1 cellular context compared by ENCODE assay signal in genomic region chr6:30489081-30490030, GRCh38.
TF ChIP-seq lines count a peak whose summit lies in the region.

Gene HLA-E, plus strand, starts transcription at chr6:30489509. Its CDS starts 23 bp downstream, at chr6:30489532.

TF ChIP-seq in K562, 482 proteins besides CTCF, POLR2A, EP300 and RAD21 (continued from another document and continues in another):
- no peak for TF ChIP-seq ZKSCAN1 (IDR thresholded peaks at IDR 0.05; ENCODE audit: low read depth, low read length)
- 0 out of 2 replicates have a peak, but pooled peaks have one; percentile 23 for TF ChIP-seq CBX5 (IDR thresholded peaks at IDR 0.05; ENCODE audit: borderline replicate concordance, low read depth)
- TF ChIP-seq POLR3A (IDR thresholded peaks at IDR 0.05; ENCODE audit: borderline replicate concordance, extremely low read depth, insufficient read depth, insufficient read length): peak; percentile 43
- TF ChIP-seq IRF9 (tag; IDR thresholded peaks at IDR 0.05): peak; percentile 49; the same call in 1 of the 2 replicates
- no peak for TF ChIP-seq ATF2 (CRISPR knock-in tag; IDR thresholded peaks at IDR 0.05)
- TF ChIP-seq KLF16 (IDR thresholded peaks at IDR 0.05): no peak
- no peak for TF ChIP-seq GATA2 (CRISPR knock-in tag; IDR thresholded peaks at IDR 0.05)
- no peak for TF ChIP-seq RBM17 (IDR thresholded peaks at IDR 0.05; ENCODE audit: borderline replicate concordance, low read depth, low read length)
- TF ChIP-seq SRSF9 (IDR thresholded peaks at IDR 0.05; ENCODE audit: borderline replicate concordance, low read depth, low read length): no peak
- TF ChIP-seq SREBF1 (IDR thresholded peaks at IDR 0.05; ENCODE audit: borderline replicate concordance, low read depth, low read length): no peak
- peak in 1 of 2 experiments; percentile 40; a peak in 1 of 4 replicates for TF ChIP-seq MNT (conservative IDR thresholded peaks at IDR 0.05)
- TF ChIP-seq ZNF212 (CRISPR knock-in tag; IDR thresholded peaks at IDR 0.05): no peak
- peak; percentile 89 for TF ChIP-seq BHLHE40 (IDR thresholded peaks at IDR 0.05; ENCODE audit: low read length)
- no peak for TF ChIP-seq KAT8 (IDR thresholded peaks at IDR 0.05; ENCODE audit: low read depth)
- no peak for TF ChIP-seq TFE3 (CRISPR knock-in tag; IDR thresholded peaks at IDR 0.05)
- TF ChIP-seq TAF9B (IDR thresholded peaks at IDR 0.05; ENCODE audit: partially characterized antibody): no peak
- no peak for TF ChIP-seq JUNB (CRISPR knock-in tag; conservative IDR thresholded peaks at IDR 0.05)
- TF ChIP-seq ZNF655 (CRISPR knock-in tag; IDR thresholded peaks at IDR 0.05): no peak
- TF ChIP-seq SPI1 (IDR thresholded peaks at IDR 0.05; ENCODE audit: borderline replicate concordance, low read depth, low read length): peak; percentile 57; the same call in 1 of the 2 replicates
- TF ChIP-seq ZNF766 (CRISPR knock-in tag; conservative IDR thresholded peaks at IDR 0.05): peak; percentile 82
- TF ChIP-seq ZBTB12 (CRISPR knock-in tag; IDR thresholded peaks at IDR 0.05): peak; percentile 89
- TF ChIP-seq HBP1 (CRISPR knock-in tag; IDR thresholded peaks at IDR 0.05): 0 out of 2 replicates have a peak, but pooled peaks have one; percentile 32
- TF ChIP-seq ZFP30 (CRISPR knock-in tag; IDR thresholded peaks at IDR 0.05; ENCODE audit: borderline replicate concordance): no peak
- peak; percentile 62; the same call in 1 of the 2 replicates for TF ChIP-seq KLF6 (CRISPR knock-in tag; IDR thresholded peaks at IDR 0.05; ENCODE audit: borderline replicate concordance)
- no peak for TF ChIP-seq FOXJ2 (tag; IDR thresholded peaks at IDR 0.05)
- peak; percentile 87 for TF ChIP-seq NBN (IDR thresholded peaks at IDR 0.05; ENCODE audit: low read depth)
- peak; percentile 97 for TF ChIP-seq TRIM28 (IDR thresholded peaks at IDR 0.05)
- TF ChIP-seq TSC22D4 (tag; IDR thresholded peaks at IDR 0.05): no peak
- TF ChIP-seq NCOA6 (IDR thresholded peaks at IDR 0.05): no peak
- no peak for TF ChIP-seq OTX1 (CRISPR knock-in tag; IDR thresholded peaks at IDR 0.05)
- peak; percentile 36; the same call in 1 of the 2 replicates for TF ChIP-seq MGA (IDR thresholded peaks at IDR 0.05)
- peak; percentile 54 for TF ChIP-seq HMGN3 (IDR thresholded peaks at IDR 0.05; ENCODE audit: borderline replicate concordance, extremely low read depth, insufficient read length, low read depth, low read length)
- no peak for TF ChIP-seq MCM5 (IDR thresholded peaks at IDR 0.05; ENCODE audit: low read depth)
- TF ChIP-seq HDAC1 (IDR thresholded peaks at IDR 0.05): peak in 1 of 2 experiments; percentile 63; a peak in 2 of 4 replicates
- no peak; the same call in 1 of the 2 replicates for TF ChIP-seq ZNF395 (CRISPR knock-in tag; IDR thresholded peaks at IDR 0.05)
- no peak for TF ChIP-seq PHTF2 (CRISPR knock-in tag; IDR thresholded peaks at IDR 0.05)
- peak; percentile 95 for TF ChIP-seq ZNF316 (IDR thresholded peaks at IDR 0.05)
